ENCODE assay signal across 25 cellular contexts in genomic region chr7:2274666-2275065, GRCh38.
"Had no signal": no experiment of that assay in that cellular context is flagged by ENCODE, and none has a peak within 500 bp of the region (broad histone marks: within the 10 kb centered on the region; RNA-seq: fewer than 3 reads in every experiment).

No MANE protein-coding gene starts in this region.

- H3K9me3 Mint-ChIP-seq: activated B cell treated with CpG ODN at 0.5 μM for 24 hours; activated CD4-positive, alpha-beta memory T cell treated with anti-CD3 and anti-CD28 coated beads for 36 hours; activated CD4-positive, alpha-beta T cell treated with anti-CD3 and anti-CD28 coated beads, Interleukin-2, amount 10 ng/mL, durations not matched to agents 7 days and 5 days; activated naive CD4-positive, alpha-beta T cell treated with anti-CD3 and anti-CD28 coated beads for 36 hours; activated T-helper 17 cell treated with anti-CD3 and anti-CD28 coated beads, Interleukin-2, amount 50 U/mL, for 72 hours; T-helper 1 cell treated with Interleukin-12 subunit alpha and Interleukin-12 subunit beta and Interleukin-4 antibody, amounts not matched to agents 30 μg/mL and 1 μg/mL, for 36 hours had no signal

- DNase-seq: activated B cell treated with CpG ODN at 0.5 μM for 24 hours; activated CD4-positive, alpha-beta memory T cell treated with anti-CD3 and anti-CD28 coated beads for 36 hours; activated CD4-positive, alpha-beta T cell treated with anti-CD3 and anti-CD28 coated beads for 1 hour; activated CD4-positive, alpha-beta T cell treated with anti-CD3 and anti-CD28 coated beads, Interleukin-2, amount 10 ng/mL, durations not matched to agents 7 days and 5 days; activated CD8-positive, alpha-beta memory T cell treated with anti-CD3 and anti-CD28 coated beads for 24 hours; activated gamma-delta T cell; activated naive CD4-positive, alpha-beta T cell treated with anti-CD3 and anti-CD28 coated beads for 36 hours; activated T-cell treated with anti-CD3 and anti-CD28 coated beads, Interleukin-2, amount 50 U/mL, for 48 hours; amygdala; brain microvascular endothelial cell; IMR-90; Kasumi-1; KBM-7; NCI-H1105 treated with DMSO at 0.1 percent for 48 hours; NCI-H1436 treated with DMSO at 0.1 percent for 48 hours; NCI-H187; NCI-H2081; NCI-H510A treated with DMSO at 0.1 percent for 48 hours; NCI-H69; PC-9 had no signal

- H3K27me3 Mint-ChIP-seq: activated B cell treated with CpG ODN at 0.5 μM for 24 hours; activated CD4-positive, alpha-beta memory T cell treated with anti-CD3 and anti-CD28 coated beads for 36 hours; activated CD4-positive, alpha-beta T cell treated with anti-CD3 and anti-CD28 coated beads, Interleukin-2, amount 10 ng/mL, durations not matched to agents 7 days and 5 days; activated naive CD8-positive, alpha-beta T cell; activated T-helper 17 cell treated with anti-CD3 and anti-CD28 coated beads, Interleukin-2, amount 50 U/mL, for 72 hours had no signal

- H2AFZ ChIP-seq: PC-9 had no signal

- H3K4me1 Mint-ChIP-seq: activated T-helper 17 cell treated with anti-CD3 and anti-CD28 coated beads, Interleukin-2, amount 50 U/mL, for 72 hours had no signal

- ATAC-seq: activated T-helper 17 cell treated with anti-CD3 and anti-CD28 coated beads, Interleukin-2, amount 50 U/mL, for 72 hours had no signal

- H3K4me3 Mint-ChIP-seq: activated B cell treated with CpG ODN at 0.5 μM for 24 hours; activated CD4-positive, alpha-beta memory T cell treated with anti-CD3 and anti-CD28 coated beads for 36 hours; activated CD4-positive, alpha-beta T cell treated with anti-CD3 and anti-CD28 coated beads, Interleukin-2, amount 10 ng/mL, durations not matched to agents 7 days and 5 days; activated naive CD4-positive, alpha-beta T cell treated with anti-CD3 and anti-CD28 coated beads for 36 hours; activated naive CD8-positive, alpha-beta T cell; activated T-helper 17 cell treated with anti-CD3 and anti-CD28 coated beads, Interleukin-2, amount 50 U/mL, for 72 hours; T-helper 1 cell treated with Interleukin-12 subunit alpha and Interleukin-12 subunit beta and Interleukin-4 antibody, amounts not matched to agents 30 μg/mL and 1 μg/mL, for 36 hours had no signal

- H3K27ac Mint-ChIP-seq: activated B cell treated with CpG ODN at 0.5 μM for 24 hours; activated CD4-positive, alpha-beta memory T cell treated with anti-CD3 and anti-CD28 coated beads for 36 hours; activated CD4-positive, alpha-beta T cell treated with anti-CD3 and anti-CD28 coated beads, Interleukin-2, amount 10 ng/mL, durations not matched to agents 7 days and 5 days; activated naive CD4-positive, alpha-beta T cell treated with anti-CD3 and anti-CD28 coated beads for 36 hours; activated naive CD8-positive, alpha-beta T cell; activated T-helper 17 cell treated with anti-CD3 and anti-CD28 coated beads, Interleukin-2, amount 50 U/mL, for 72 hours; T-helper 1 cell treated with Interleukin-12 subunit alpha and Interleukin-12 subunit beta and Interleukin-4 antibody, amounts not matched to agents 30 μg/mL and 1 μg/mL, for 36 hours had no signal

- H3K4me2 ChIP-seq: PC-9 had no signal

- H3K27ac ChIP-seq: brain microvascular endothelial cell, cardiac muscle cell, PC-9, SK-N-MC had no signal

- H3K27me3 ChIP-seq: brain microvascular endothelial cell, cardiac muscle cell had no signal
